Comparison of ENCODE assay signal across 8 cellular contexts in the genomic region with DNA sequence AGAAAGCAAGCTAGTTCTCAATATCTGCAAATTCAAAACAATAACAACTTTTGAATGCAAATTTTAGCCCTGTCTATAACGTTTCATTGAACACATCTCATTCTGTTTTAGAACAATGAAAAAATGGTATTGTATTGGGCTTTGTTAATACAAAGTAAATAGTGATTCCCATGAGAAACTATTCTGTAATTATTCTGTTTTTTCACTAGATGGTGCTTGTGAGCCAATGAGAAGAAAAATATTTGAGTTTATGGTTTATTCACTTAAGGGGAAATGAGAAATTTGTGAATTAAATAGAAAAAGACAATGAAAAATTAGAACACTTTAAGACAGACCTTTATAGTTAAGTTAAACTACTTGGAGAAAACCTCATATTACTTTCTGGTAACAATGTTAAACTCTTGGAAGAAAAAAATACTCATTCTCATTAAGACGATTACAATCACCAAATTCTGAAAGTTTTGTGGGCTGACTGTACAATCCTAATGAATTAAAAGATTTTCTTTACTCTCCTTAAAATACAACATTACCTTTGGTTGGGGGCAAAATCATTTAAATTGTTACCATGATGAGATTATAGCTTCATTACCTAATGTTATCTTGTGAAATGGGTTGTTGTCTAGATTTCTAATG.
DNase-seq lines count a peak whose midpoint lies in the region; ATAC-seq and TF ChIP-seq lines count a peak whose summit lies in the region.

No MANE protein-coding gene starts in this region.

- intact Hi-C loops in heart right ventricle (cut with DNase I) (loop anchor here in 9 of 10 donors (1.0 to 10.0 kb wide), 6 partner anchors 602 to 1052 kb away; no protein-coding TSS in a partner anchor), right cardiac atrium (cut with DNase I) (loop anchor here (2.0 to 5.0 kb wide), 2 partner anchors 602 to 603 kb away; no protein-coding TSS in a partner anchor), ovary (cut with DNase I) (loop anchor here in 3 of 4 donors (5.0 to 10.0 kb wide), 2 partner anchors 1042 to 1045 kb away; no protein-coding TSS in a partner anchor), head of caudate nucleus (cut with DNase I) (no loop called here)

- TF ChIP-seq POLR2A in ovary (IDR thresholded peaks at IDR 0.05): no peak

- H3K27ac ChIP-seq in heart right ventricle: no peak overlapping the region
- no peak overlapping the region for H3K27ac ChIP-seq in right cardiac atrium (ENCODE audit: low read length)
- no peak overlapping the region for H3K27ac ChIP-seq in ovary

- no peaks in the 10 kb centered on the region for H3K27me3 ChIP-seq in heart right ventricle
- H3K27me3 ChIP-seq in right cardiac atrium (ENCODE audit: control insufficient read depth, insufficient read depth): no peaks in the 10 kb centered on the region
- H3K27me3 ChIP-seq in ovary: no peaks in the 10 kb centered on the region

- no peak for ATAC-seq in heart right ventricle
- ATAC-seq in right cardiac atrium: no peak
- ATAC-seq in HG03108 (IDR thresholded peaks at IDR 0.05; ENCODE audit: unreplicated experiment): no peak
- ATAC-seq in HG02852 (IDR thresholded peaks at IDR 0.05; ENCODE audit: unreplicated experiment): no peak

- no peaks in the 10 kb centered on the region for H3K9me3 ChIP-seq in heart right ventricle
- peaks cover 2% of the 10 kb centered on the region for H3K9me3 ChIP-seq in right cardiac atrium (ENCODE audit: control insufficient read depth, low read length)
- no peaks in the 10 kb centered on the region for H3K9me3 ChIP-seq in ovary

- TF ChIP-seq CTCF in heart right ventricle (IDR thresholded peaks at IDR 0.05): peak; percentile 31 to 80 (median 62)
- TF ChIP-seq CTCF in ovary (IDR thresholded peaks at IDR 0.05): peak in 2 of 3 donors; percentile 28 to 41

- H3K4me3 ChIP-seq in heart right ventricle (no peak overlapping the region), right cardiac atrium (ENCODE audit: low read length) (no peak overlapping the region), ovary (no peak overlapping the region)

- no peaks in the 10 kb centered on the region for H3K36me3 ChIP-seq in heart right ventricle
- no peaks in the 10 kb centered on the region for H3K36me3 ChIP-seq in ovary

- TF ChIP-seq EP300 in ovary (IDR thresholded peaks at IDR 0.05): no peak

- 40 to 44% methylated on average over 2 of the region's 2 CpGs for WGBS in heart right ventricle, 2 donors
- 28% methylated on average over 2 of the region's 2 CpGs for WGBS in right cardiac atrium
- whole genome bisulfite sequencing in ovary, 3 donors: 9 to 13% (median 10%) methylated on average over 2 of the region's 2 CpGs

- no peaks in the 10 kb centered on the region for H3K4me1 ChIP-seq in heart right ventricle
- no peaks in the 10 kb centered on the region for H3K4me1 ChIP-seq in right cardiac atrium (ENCODE audit: control insufficient read depth, insufficient read depth, low read length)
- no peaks in the 10 kb centered on the region for H3K4me1 ChIP-seq in ovary (ENCODE audit: insufficient read depth)

- DNase-seq in heart right ventricle (no peak), right cardiac atrium (no peak), NCI-H460 (ENCODE audit: extremely low read depth, low read depth) (peak; percentile 38), dedifferentiated amniotic fluid mesenchymal stem cell (ENCODE audit: extremely low spot score) (peak; percentile 39), ovary (no peak), head of caudate nucleus (no peak)

Comparison
In these comparisons a context has a peak if more than half of its experiments do, and no peak if none do; other contexts are left out.
1. DNase-seq: peak in NCI-H460 (single experiment) and dedifferentiated amniotic fluid mesenchymal stem cell (single experiment); none in heart right ventricle (0 of 2), right cardiac atrium (0 of 3), ovary (0 of 5) and head of caudate nucleus (0 of 42).